ENCODE assay signal across 8 cellular contexts in the genomic region with DNA sequence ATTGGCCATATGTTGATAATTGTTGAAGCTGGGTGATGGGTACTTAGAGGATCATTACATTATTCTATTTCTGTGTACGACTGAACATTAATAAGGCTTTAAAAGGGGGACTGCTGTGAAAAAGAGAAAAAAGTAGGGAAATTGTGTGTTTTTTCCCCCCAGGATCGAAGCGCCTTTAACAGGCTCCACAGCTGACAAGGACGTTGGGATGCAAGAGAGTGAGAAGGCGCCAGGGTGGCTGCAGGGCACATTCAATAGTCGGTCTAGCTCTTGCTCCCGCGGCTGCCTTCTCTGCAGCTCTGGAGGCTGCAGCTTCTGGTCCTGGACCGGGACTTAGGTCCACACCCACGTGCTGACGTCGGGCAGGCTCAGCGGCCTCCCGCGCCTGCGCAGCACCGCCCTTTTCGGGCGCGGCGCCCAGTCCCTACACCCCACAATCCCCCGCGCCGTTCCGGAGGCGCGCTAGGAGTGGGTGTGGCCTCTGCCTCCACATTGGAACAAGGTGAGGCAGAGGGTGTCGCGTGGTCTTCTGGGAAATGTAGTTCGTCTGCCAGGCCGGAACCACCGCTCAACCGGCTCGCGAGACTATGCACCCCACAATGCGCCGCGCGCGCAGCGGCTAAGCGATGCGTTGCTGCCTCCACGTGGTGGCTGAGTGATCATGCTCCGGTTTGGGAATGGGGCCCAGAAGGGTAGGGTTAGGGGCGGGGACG. TPM values are rescaled to one million over a fixed set of nuclear protein-coding genes. Genes with fewer than 3 reads are reported as not detected.
DNase-seq lines count a peak whose midpoint lies in the region; FAIRE-seq and TF ChIP-seq lines count a peak whose summit lies in the region.

No MANE protein-coding gene starts in this region.

- no peak overlapping the region for H4K91ac ChIP-seq in H1 (replicated peaks; ENCODE audit: insufficient read length, low read length)

- H3K4ac ChIP-seq in H1 (replicated peaks; ENCODE audit: insufficient read length, low read depth, low read length) = no peak overlapping the region
- H3K4ac ChIP-seq in mesendoderm (ENCODE audit: low read depth, low read length) = no peak overlapping the region

- H3K36me3 ChIP-seq in Caco-2 (ENCODE audit: control insufficient read depth, insufficient read depth, low read length) = no peaks in the 10 kb centered on the region
- no peaks in the 10 kb centered on the region for H3K36me3 ChIP-seq in H1 (ENCODE audit: control insufficient read depth in 2 of 4, insufficient read depth in 4 of 4, low read length in 3 of 4)
- no peaks in the 10 kb centered on the region for H3K36me3 ChIP-seq in mesendoderm (ENCODE audit: control insufficient read depth, insufficient read depth, low read length)

- H3K9me3 Mint-ChIP-seq in Caco-2 (ENCODE audit: unreplicated experiment) = peaks cover 8% of the 10 kb centered on the region

- no peak for TF ChIP-seq EP300 in H1 (IDR thresholded peaks at IDR 0.05; ENCODE audit: borderline replicate concordance in 1 of 2, low read depth in 2 of 2, low read length in 2 of 2)

- CTCF ChIA-PET in Caco-2 (lab: Charles Lee) (interaction anchor here (0.6 to 1.2 kb wide), 25 partner anchors 8 to 283 kb away, joined by 3 to 14 read pairs (median 4); partner anchors contain the start of genes APLP1, COX6B1, LIN37 and NFKBID), H1 (lab: Charles Lee; ENCODE audit: partially characterized antibody) (interaction anchor here (0.6 to 2.8 kb wide), 14 partner anchors 9 to 187 kb away, joined by 3 to 23 read pairs (median 4); partner anchors contain the start of genes LIN37, PSENEN, SDHAF1 and U2AF1L4)

- no peak overlapping the region for H2BK20ac ChIP-seq in H1 (ENCODE audit: low read length)

- BruUV-seq in Caco-2 (replicated peaks; lab: Mats Ljungman, UMichigan) = no TSS peak

- H2BK12ac ChIP-seq in H1 (ENCODE audit: low read depth, low read length) = no peak overlapping the region

- POLR2A ChIA-PET in Caco-2 (lab: Charles Lee) = interaction anchor here (0.5 to 0.9 kb wide), 6 partner anchors 16 to 191 kb away, joined by 3 to 6 read pairs (median 4); partner anchors contain the start of genes ALKBH6, NFKBID, PSENEN and U2AF1L4
- POLR2A ChIA-PET in H1 (lab: Charles Lee; ENCODE audit: partially characterized antibody) = interaction anchor here (1.0 to 2.5 kb wide), 4 partner anchors 26 to 213 kb away, joined by 3 to 6 read pairs (median 5); no protein-coding TSS in a partner anchor

- H2AFZ ChIP-seq in H1 (ENCODE audit: low read length) = peak overlapping the region; percentile 64

- H3K27me3 Mint-ChIP-seq in Caco-2 (ENCODE audit: insufficient read depth, unreplicated experiment) = peaks cover 5% of the 10 kb centered on the region

- peak overlapping the region; percentile 83 for H4K5ac ChIP-seq in H1 (ENCODE audit: insufficient read length, low read depth, low read length)
- H4K5ac ChIP-seq in mesendoderm (ENCODE audit: low read length) = no peak overlapping the region

- DNase-seq in Caco-2 (peak; percentile 100), GM20000 (ENCODE audit: low spot score) (peak; percentile 99), HT-29 (ENCODE audit: low spot score) (peak; percentile 100), H1 (ENCODE audit: low read depth in 1 of 2, low spot score in 2 of 2) (peak; percentile 95 to 99), mesendoderm (peak; percentile 100)
- peak; percentile 99 for DNase-seq in NK-92 treated with Interleukin-12 subunit alpha and Interleukin-12 subunit beta, amount 100 ng/mL, for 24 hours (lab: John Stamatoyannopoulos, UW)
- DNase-seq in activated CD8-positive, alpha-beta memory T cell treated with anti-CD3 and anti-CD28 coated beads for 48 hours (ENCODE audit: low read depth in 2 of 3, low spot score in 2 of 3) = peak; percentile 89 to 99 (median 90)
- peak; percentile 98 for DNase-seq in stimulated activated CD8-positive, alpha-beta memory T cell treated with anti-CD3 and anti-CD28 coated beads, Interleukin-15, amount 100 ng/mL, for 1 hour (ENCODE audit: low read depth)

- no peaks in the 10 kb centered on the region for H3K79me1 ChIP-seq in H1 (ENCODE audit: low read depth, low read length)
- H3K79me1 ChIP-seq in mesendoderm (ENCODE audit: low read length) = no peaks in the 10 kb centered on the region

- peaks cover 14% of the 10 kb centered on the region for H3K4me1 Mint-ChIP-seq in Caco-2 (ENCODE audit: low read depth, unreplicated experiment)

- no peaks in the 10 kb centered on the region for H3K27me3 ChIP-seq in Caco-2 (replicated peaks; ENCODE audit: control insufficient read depth, insufficient read depth, low read length)
- H3K27me3 ChIP-seq in H1 (replicated peaks in 1 of 4; ENCODE audit: control insufficient read depth in 3 of 4, extremely low read depth in 1 of 4, insufficient read depth in 3 of 4, low read length in 3 of 4) = no peaks in the 10 kb centered on the region
- H3K27me3 ChIP-seq in mesendoderm (ENCODE audit: insufficient read depth, low read length, poor library complexity) = no peaks in the 10 kb centered on the region

- H3K27ac ChIP-seq in H1 (ENCODE audit: low read depth, low read length) (no peak overlapping the region), mesendoderm (ENCODE audit: low read depth, low read length) (peak overlapping the region; percentile 28)

- H2BK15ac ChIP-seq in H1 (ENCODE audit: low read length) = no peak overlapping the region
- H2BK15ac ChIP-seq in mesendoderm (replicated peaks; ENCODE audit: low read depth) = no peak overlapping the region

- H4K8ac ChIP-seq in H1 (ENCODE audit: extremely low read depth, insufficient read depth, low read length) = no peak overlapping the region; the same call in 1 of the 2 replicates
- H4K8ac ChIP-seq in mesendoderm (ENCODE audit: low read depth, low read length) = no peak overlapping the region

- peak overlapping the region; percentile 67 for H3K4me3 Mint-ChIP-seq in Caco-2 (ENCODE audit: unreplicated experiment)

- no peak overlapping the region for H3K18ac ChIP-seq in H1 (ENCODE audit: extremely low read depth, low read length)
- H3K18ac ChIP-seq in mesendoderm (ENCODE audit: low read length) = no peak overlapping the region

- H2BK5ac ChIP-seq in H1 (ENCODE audit: low read depth, low read length) = no peak overlapping the region
- no peak overlapping the region for H2BK5ac ChIP-seq in mesendoderm (ENCODE audit: low read length)

- TF ChIP-seq POLR2A in H1 (IDR thresholded peaks at IDR 0.05; ENCODE audit: control extremely low read depth in 1 of 2, low read depth in 2 of 2, low read length in 2 of 2) = peak in 1 of 2 experiments; percentile 91; a peak in 2 of 3 replicates

- peaks cover 5% of the 10 kb centered on the region; the same call in 1 of the 2 replicates for H3K23me2 ChIP-seq in H1 (ENCODE audit: low read depth, low read length)

- TF ChIP-seq CTCF in Caco-2 (IDR thresholded peaks at IDR 0.05; ENCODE audit: insufficient read depth in 1 of 2, low read depth in 1 of 2, low read length in 1 of 2, severe bottlenecking in 1 of 2, unreplicated experiment in 1 of 2) = peak; percentile 82 to 93
- peak; percentile 92 for TF ChIP-seq CTCF in GM20000 (IDR thresholded peaks at IDR 0.05; ENCODE audit: extremely low read depth, missing control alignments)
- TF ChIP-seq CTCF in H1 (IDR thresholded peaks at IDR 0.05; ENCODE audit: control extremely low read depth in 1 of 3, insufficient read depth in 1 of 3, low read depth in 1 of 3, low read length in 3 of 3) = peak; percentile 85 to 98 (median 93)

- intact Hi-C loops in Caco-2 (cut with micrococcal nuclease; ENCODE audit: unreplicated experiment) = loop anchor here (1.0 kb wide), 6 partner anchors 32 to 238 kb away; partner anchors contain the start of genes PSENEN, TBCB and U2AF1L4

- H3K4me1 ChIP-seq in Caco-2 (peaks cover 8% of the 10 kb centered on the region; the same call in 1 of the 2 replicates), H1 (replicated peaks in 1 of 4; ENCODE audit: control insufficient read depth in 3 of 4, insufficient read depth in 4 of 4, low read length in 3 of 4) (peaks cover 0 to 13% (median 2%) of the 10 kb centered on the region in 4 experiments; a peak in 4 of 7 replicates), mesendoderm (ENCODE audit: control insufficient read depth, low read depth, low read length) (peaks cover 2% of the 10 kb centered on the region)

- peaks cover 6% of the 10 kb centered on the region for H3K36me3 Mint-ChIP-seq in Caco-2 (ENCODE audit: insufficient read depth, unreplicated experiment)

- H3K27ac Mint-ChIP-seq in Caco-2 (ENCODE audit: unreplicated experiment) = peak overlapping the region; percentile 3

- no peak overlapping the region for H3K9ac ChIP-seq in H1 (replicated peaks in 1 of 4; ENCODE audit: extremely low read depth in 1 of 4, low read depth in 3 of 4, low read length in 3 of 4)
- H3K9ac ChIP-seq in mesendoderm (ENCODE audit: low read length) = peak overlapping the region; percentile 72

- no peaks in the 10 kb centered on the region for H3K9me3 ChIP-seq in Caco-2
- H3K9me3 ChIP-seq in H1 (ENCODE audit: insufficient read depth in 2 of 2, low read depth in 1 of 2, low read length in 1 of 2) = no peaks in the 10 kb centered on the region

- 1% methylated on average over 47 of the region's 47 CpGs; no CpG with 5 or more reads in 1 of the 2 experiments for WGBS in H1 (ENCODE audit: extremely low coverage in 1 of 2, insufficient coverage in 1 of 2, insufficient read length in 1 of 2, insufficient replicate concordance in 2 of 2, low coverage in 1 of 2, low lambda C conversion rate in 2 of 2, missing lambda C conversion rate in 1 of 2), 2 experiments
- WGBS in mesendoderm (ENCODE audit: extremely low coverage, insufficient coverage, low lambda C conversion rate) = no CpG with 5 or more reads among the region's 47 CpGs

- H3K14ac ChIP-seq in H1 (ENCODE audit: insufficient read length) = no peak overlapping the region

- peak overlapping the region; percentile 29 for H3K4me3 ChIP-seq in Caco-2 (ENCODE audit: low read depth, low read length)
- peak overlapping the region in 1 of 4 experiments; percentile 53; a peak in 3 of 8 replicates for H3K4me3 ChIP-seq in H1 (ENCODE audit: extremely low read depth in 1 of 4, insufficient read depth in 2 of 4, low read depth in 3 of 4, low read length in 4 of 4)
- no peak overlapping the region for H3K4me3 ChIP-seq in mesendoderm (ENCODE audit: low read length)

- H2BK120ac ChIP-seq in H1 (replicated peaks; ENCODE audit: low read depth, low read length) = peak overlapping the region; percentile 43
- H2BK120ac ChIP-seq in mesendoderm (ENCODE audit: low read depth, low read length) = no peak overlapping the region

- TF ChIP-seq RAD21 in H1 (IDR thresholded peaks at IDR 0.05 in 1 of 2, conservative IDR thresholded peaks at IDR 0.05 in 1 of 2; ENCODE audit: low read depth in 2 of 2, low read length in 2 of 2) = peak; percentile 97 to 99

- peak; percentile 73 for FAIRE-seq in H1 (lab: Jason Lieb, UNC)

- H2AK5ac ChIP-seq in H1 (ENCODE audit: low read depth, low read length) = no peak overlapping the region
- no peak overlapping the region for H2AK5ac ChIP-seq in mesendoderm (ENCODE audit: low read length)

- H3K4me2 ChIP-seq in H1 (ENCODE audit: insufficient read depth in 1 of 2, low read depth in 2 of 2, low read length in 2 of 2) (peak overlapping the region in 1 of 2 experiments; percentile 63; a peak in 3 of 4 replicates), mesendoderm (ENCODE audit: low read length) (peak overlapping the region; percentile 34)

- no peaks in the 10 kb centered on the region for H4K20me1 ChIP-seq in H1 (replicated peaks in 1 of 2; ENCODE audit: control insufficient read depth in 1 of 2, insufficient read depth in 2 of 2, low read length in 2 of 2)

- peak overlapping the region; percentile 73 for H3K56ac ChIP-seq in H1 (replicated peaks; ENCODE audit: insufficient read length, low read depth, low read length)
- H3K56ac ChIP-seq in mesendoderm (ENCODE audit: low read length) = peak overlapping the region; percentile 85

- H3K79me2 ChIP-seq in H1 (ENCODE audit: control insufficient read depth in 1 of 2, insufficient read depth in 2 of 2, low read length in 2 of 2) (no peaks in the 10 kb centered on the region; a peak in 1 of 4 replicates), mesendoderm (ENCODE audit: control insufficient read depth, insufficient read depth, low read length) (no peaks in the 10 kb centered on the region)

- H3K23ac ChIP-seq in H1 (ENCODE audit: insufficient read length) (no peak overlapping the region), mesendoderm (ENCODE audit: low read length) (no peak overlapping the region)

RNA-seq across cellular contexts. Expression of gene LRFN3, which starts 4.9 kb away (rescaled TPM):
- total RNA-seq in Caco-2 (2022) = 10.2 and 12.4 TPM in 2 replicates
- total RNA-seq in HT-29 (2014; rRNA removed; shearing (Covaris generic)) = 3.0 and 6.5 TPM in 2 replicates
- 15.2 and 16.8 TPM in 2 replicates for total RNA-seq in H1 (2021; fragmentation: NEBNext Ultra II Directional; extraction: Animal tissue kit (Norgen Biotek cat#: 25700))
- 4.6 and 8.0 TPM in 2 replicates for polyA plus RNA-seq in H1 (2011; rRNA removed)
- 3.2 TPM for polyA plus RNA-seq in H1 (2011; cell fraction: cytosol; rRNA removed)
- polyA plus RNA-seq in H1 (2011; cell fraction: nucleus; rRNA removed) = 6.9 TPM
- polyA plus RNA-seq in H1 (2012, experiment 1 of 2) = 7.2 to 13.6 TPM (median 12.7 TPM) in 4 replicates
- 9.9 TPM for polyA plus RNA-seq in H1 (2012, experiment 2 of 2)
- polyA plus RNA-seq in H1 (2013, experiment 1 of 2) = 19.6 TPM
- polyA plus RNA-seq in H1 (2013, experiment 2 of 2) = 18.6 TPM
- polyA minus RNA-seq in H1 (2011; rRNA and poly(A)+ RNA removed) = 2.1 and 2.4 TPM in 2 replicates
- polyA minus RNA-seq in H1 (2011; cell fraction: cytosol; rRNA and poly(A)+ RNA removed) = 7.6 TPM
- polyA minus RNA-seq in H1 (2011; cell fraction: nucleus; rRNA and poly(A)+ RNA removed) = 6.9 TPM
- polyA plus RNA-seq in mesendoderm (2013, experiment 1 of 2) = 7.6 TPM
- 8.2 TPM for polyA plus RNA-seq in mesendoderm (2013, experiment 2 of 2)

RNA-seq across cellular contexts. Expression of gene TYROBP, which starts 23.2 kb away (rescaled TPM):
- not detected in 2 replicates for total RNA-seq in Caco-2 (2022)
- total RNA-seq in HT-29 (2014; rRNA removed; shearing (Covaris generic)) = not detected in 2 replicates
- not detected in 2 replicates for total RNA-seq in H1 (2021; fragmentation: NEBNext Ultra II Directional; extraction: Animal tissue kit (Norgen Biotek cat#: 25700))
- 0.18 and 0.19 TPM in 2 replicates for polyA plus RNA-seq in H1 (2011; rRNA removed)
- polyA plus RNA-seq in H1 (2011; cell fraction: cytosol; rRNA removed) = 0.31 TPM
- polyA plus RNA-seq in H1 (2011; cell fraction: nucleus; rRNA removed) = not detected
- polyA plus RNA-seq in H1 (2012, experiment 1 of 2) = not detected in 4 replicates
- not detected for polyA plus RNA-seq in H1 (2012, experiment 2 of 2)
- not detected for polyA plus RNA-seq in H1 (2013, experiment 1 of 2)
- 0.17 TPM for polyA plus RNA-seq in H1 (2013, experiment 2 of 2)
- polyA minus RNA-seq in H1 (2011; rRNA and poly(A)+ RNA removed) = not detected in 2 replicates
- not detected for polyA minus RNA-seq in H1 (2011; cell fraction: cytosol; rRNA and poly(A)+ RNA removed)
- polyA minus RNA-seq in H1 (2011; cell fraction: nucleus; rRNA and poly(A)+ RNA removed) = not detected
- 0.34 TPM for polyA plus RNA-seq in mesendoderm (2013, experiment 1 of 2)
- 0.29 TPM for polyA plus RNA-seq in mesendoderm (2013, experiment 2 of 2)

RNA-seq across cellular contexts. Expression of gene HCST, which starts 29.0 kb away (rescaled TPM):
- not detected in 2 replicates for total RNA-seq in Caco-2 (2022)
- 0.47 TPM in 1 of 2 replicates, not detected in the other for total RNA-seq in HT-29 (2014; rRNA removed; shearing (Covaris generic))
- 1.1 TPM in 1 of 2 replicates, not detected in the other for total RNA-seq in H1 (2021; fragmentation: NEBNext Ultra II Directional; extraction: Animal tissue kit (Norgen Biotek cat#: 25700))
- polyA plus RNA-seq in H1 (2011; rRNA removed) = 2.8 and 3.0 TPM in 2 replicates
- polyA plus RNA-seq in H1 (2011; cell fraction: cytosol; rRNA removed) = 1.5 TPM
- polyA plus RNA-seq in H1 (2011; cell fraction: nucleus; rRNA removed) = 1.0 TPM
- polyA plus RNA-seq in H1 (2012, experiment 1 of 2) = 0.90 to 1.8 TPM (median 1.3 TPM) in 4 replicates
- 4.3 TPM for polyA plus RNA-seq in H1 (2012, experiment 2 of 2)
- 3.4 TPM for polyA plus RNA-seq in H1 (2013, experiment 1 of 2)
- 4.7 TPM for polyA plus RNA-seq in H1 (2013, experiment 2 of 2)
- polyA minus RNA-seq in H1 (2011; rRNA and poly(A)+ RNA removed) = 0.73 TPM in 1 of 2 replicates, not detected in the other
- polyA minus RNA-seq in H1 (2011; cell fraction: cytosol; rRNA and poly(A)+ RNA removed) = not detected
- not detected for polyA minus RNA-seq in H1 (2011; cell fraction: nucleus; rRNA and poly(A)+ RNA removed)
- polyA plus RNA-seq in mesendoderm (2013, experiment 1 of 2) = 3.3 TPM
- 3.4 TPM for polyA plus RNA-seq in mesendoderm (2013, experiment 2 of 2)

RNA-seq across cellular contexts. Expression of gene NFKBID, which starts 31.0 kb away (rescaled TPM):
- 8.0 and 10.5 TPM in 2 replicates for total RNA-seq in Caco-2 (2022)
- total RNA-seq in HT-29 (2014; rRNA removed; shearing (Covaris generic)) = 26.6 and 31.0 TPM in 2 replicates
- 12.0 and 13.2 TPM in 2 replicates for total RNA-seq in H1 (2021; fragmentation: NEBNext Ultra II Directional; extraction: Animal tissue kit (Norgen Biotek cat#: 25700))
- polyA plus RNA-seq in H1 (2011; rRNA removed) = 10.0 and 22.1 TPM in 2 replicates
- 8.7 TPM for polyA plus RNA-seq in H1 (2011; cell fraction: cytosol; rRNA removed)
- 39.2 TPM for polyA plus RNA-seq in H1 (2011; cell fraction: nucleus; rRNA removed)
- polyA plus RNA-seq in H1 (2012, experiment 1 of 2) = 4.9 to 9.4 TPM (median 8.5 TPM) in 4 replicates
- polyA plus RNA-seq in H1 (2012, experiment 2 of 2) = 5.1 TPM
- polyA plus RNA-seq in H1 (2013, experiment 1 of 2) = 9.8 TPM
- 11.0 TPM for polyA plus RNA-seq in H1 (2013, experiment 2 of 2)
- 7.3 and 8.1 TPM in 2 replicates for polyA minus RNA-seq in H1 (2011; rRNA and poly(A)+ RNA removed)
- polyA minus RNA-seq in H1 (2011; cell fraction: cytosol; rRNA and poly(A)+ RNA removed) = 5.7 TPM
- 27.4 TPM for polyA minus RNA-seq in H1 (2011; cell fraction: nucleus; rRNA and poly(A)+ RNA removed)
- 5.1 TPM for polyA plus RNA-seq in mesendoderm (2013, experiment 1 of 2)
- polyA plus RNA-seq in mesendoderm (2013, experiment 2 of 2) = 5.1 TPM
